1 cellular context compared by ENCODE assay signal in genomic region chr7:7956531-7957221, GRCh38.
TF ChIP-seq lines count a peak whose summit lies in the region.

No MANE protein-coding gene starts in this region.

TF ChIP-seq in IMR-90, 13 proteins besides CTCF, POLR2A, EP300 and RAD21:
- TF ChIP-seq SMC3 (IDR thresholded peaks at IDR 0.05; ENCODE audit: low read depth, low read length): no peak
- TF ChIP-seq CEBPB (IDR thresholded peaks at IDR 0.05; ENCODE audit: low read depth, low read length): no peak
- no peak for TF ChIP-seq BHLHE40 (IDR thresholded peaks at IDR 0.05; ENCODE audit: low read depth, low read length)
- TF ChIP-seq MXI1 (IDR thresholded peaks at IDR 0.05; ENCODE audit: borderline replicate concordance, low read depth, low read length): no peak
- TF ChIP-seq NFE2L2 (IDR thresholded peaks at IDR 0.05; ENCODE audit: low read depth, low read length): no peak
- TF ChIP-seq RCOR1 (IDR thresholded peaks at IDR 0.05; ENCODE audit: insufficient replicate concordance, low read length): no peak
- TF ChIP-seq USF2 (IDR thresholded peaks at IDR 0.05; ENCODE audit: low read depth, low read length): no peak
- TF ChIP-seq MAFK (IDR thresholded peaks at IDR 0.05; ENCODE audit: low read depth, low read length): no peak
TF ChIP-seq in IMR-90: peak in this region for 0.
